8 cellular contexts compared by ENCODE assay signal in genomic region chr5:77491783-77492652, GRCh38. TPM values are rescaled to one million over a fixed set of nuclear protein-coding genes. Genes with fewer than 3 reads are reported as not detected.
DNase-seq lines count a peak whose midpoint lies in the region; TF ChIP-seq lines count a peak whose summit lies in the region.

Gene WDR41, minus strand, starts transcription at chr5:77492316. Its CDS starts 96 bp downstream, at chr5:77492220.

- H3K18ac ChIP-seq in H9 (ENCODE audit: insufficient read length, low read depth, low read length) = peak within 1 kb of the TSS; percentile 76

- H3K9me3 ChIP-seq in H9 (ENCODE audit: control insufficient read depth, low read depth, low read length) = no peaks in the 10 kb centered on the region
- no peaks in the 10 kb centered on the region for H3K9me3 ChIP-seq in stomach smooth muscle (ENCODE audit: control insufficient read depth in 2 of 2, low read length in 2 of 2)

- peak within 1 kb of the TSS; percentile 76 to 90 (median 83); a peak in 4 of 7 replicates for H3K27ac Mint-ChIP-seq in H9
- peak within 1 kb of the TSS; percentile 92 for H3K27ac Mint-ChIP-seq in neural crest cell (ENCODE audit: unreplicated experiment)

- no peaks in the 10 kb centered on the region for H3K27me3 ChIP-seq in H9 (ENCODE audit: insufficient read depth, low read length)
- no peaks in the 10 kb centered on the region for H3K27me3 ChIP-seq in stomach smooth muscle (ENCODE audit: control insufficient read depth in 1 of 2, insufficient read depth in 2 of 2, low read length in 2 of 2)

- peaks cover 2% of the 10 kb centered on the region for H3K23me2 ChIP-seq in H9 (ENCODE audit: insufficient read length, low read depth, low read length, poor library complexity, severe bottlenecking)

- H3K9ac ChIP-seq in H9 (ENCODE audit: extremely low read depth, insufficient read length, low read length) (peak within 1 kb of the TSS; percentile 74), stomach smooth muscle (ENCODE audit: low read length in 2 of 2) (peak within 1 kb of the TSS; percentile 75 to 94)

- H4K5ac ChIP-seq in H9 (ENCODE audit: insufficient read length, low read depth, low read length) = no peak within 1 kb of the TSS

- no peak within 1 kb of the TSS for H3K4ac ChIP-seq in H9 (ENCODE audit: low read depth, low read length)

- no peak within 1 kb of the TSS for H3T11ph ChIP-seq in H9 (ENCODE audit: low read length)

- TF ChIP-seq CTCF in H9 (conservative IDR thresholded peaks at IDR 0.05) = peak; percentile 93
- TF ChIP-seq CTCF in fibroblast of villous mesenchyme (IDR thresholded peaks at IDR 0.05; ENCODE audit: insufficient read depth, low read depth, low read length) = peak; percentile 84
- TF ChIP-seq CTCF in neural crest cell (conservative IDR thresholded peaks at IDR 0.05) = peak; percentile 93

- no peaks in the 10 kb centered on the region for H4K20me1 ChIP-seq in H9 (ENCODE audit: control insufficient read depth, insufficient read depth, insufficient read length)

- H3K27ac ChIP-seq in H9 (ENCODE audit: insufficient read length, low read depth, low read length) (no peak within 1 kb of the TSS), stomach smooth muscle (ENCODE audit: low read length) (peak within 1 kb of the TSS; percentile 81)

- no peaks in the 10 kb centered on the region; the same call in 1 of the 2 replicates for H3K79me2 ChIP-seq in H9 (ENCODE audit: insufficient read depth, low read length)

- H2AFZ ChIP-seq in H9 (ENCODE audit: low read length) = no peak within 1 kb of the TSS

- H2BK15ac ChIP-seq in H9 (ENCODE audit: low read depth, low read length) = no peak within 1 kb of the TSS

- no peak within 1 kb of the TSS for H2BK5ac ChIP-seq in H9 (ENCODE audit: insufficient read length, low read length)

- peak within 1 kb of the TSS; percentile 80 to 94 for H3K4me3 Mint-ChIP-seq in H9
- H3K4me3 Mint-ChIP-seq in neural crest cell = peak within 1 kb of the TSS; percentile 98

- H3K27me3 Mint-ChIP-seq in H9 (ENCODE audit: low read depth) = peaks cover 35% of the 10 kb centered on the region
- H3K27me3 Mint-ChIP-seq in neural crest cell (ENCODE audit: low read depth) = peaks cover 36% of the 10 kb centered on the region

- no peak within 1 kb of the TSS for H4K8ac ChIP-seq in H9 (replicated peaks; ENCODE audit: insufficient read length, low read depth, low read length)

- H3K36me3 ChIP-seq in stomach smooth muscle (ENCODE audit: control insufficient read depth in 2 of 2, insufficient read depth in 2 of 2, low read length in 2 of 2) = no peaks in the 10 kb centered on the region

- H3K4me3 ChIP-seq in fibroblast of villous mesenchyme (ENCODE audit: low read depth, low read length) (peak within 1 kb of the TSS; percentile 96), stomach smooth muscle (ENCODE audit: low read length in 2 of 2) (peak within 1 kb of the TSS; percentile 78 to 88)

- H3K56ac ChIP-seq in H9 (ENCODE audit: insufficient read length, low read depth, low read length) = no peak within 1 kb of the TSS

- H2AK5ac ChIP-seq in H9 (ENCODE audit: insufficient read length, low read length) = no peak within 1 kb of the TSS

- H3K4me1 Mint-ChIP-seq in H9 (peaks cover 10 to 13% of the 10 kb centered on the region in 2 experiments), neural crest cell (peaks cover 13% of the 10 kb centered on the region)

- H2BK20ac ChIP-seq in H9 (ENCODE audit: low read depth, low read length, poor library complexity, severe bottlenecking) = no peak within 1 kb of the TSS

- DNase-seq in GDM1 (lab: John Stamatoyannopoulos, UW) = peak; percentile 95
- peak; percentile 90 for DNase-seq in H9
- DNase-seq in M059J (ENCODE audit: low read depth) = peak; percentile 90
- DNase-seq in SIG-M5 (lab: John Stamatoyannopoulos, UW) = peak; percentile 76
- peak; percentile 70 for DNase-seq in activated gamma-delta T cell (lab: John Stamatoyannopoulos, UW)
- peak; percentile 96 for DNase-seq in fibroblast of villous mesenchyme (ENCODE audit: low read depth)
- peak; percentile 91 for DNase-seq in neural crest cell (ENCODE audit: low read depth, low spot score)

- H2BK12ac ChIP-seq in H9 (ENCODE audit: insufficient read length, low read depth, low read length) = no peak within 1 kb of the TSS

- H3K23ac ChIP-seq in H9 (ENCODE audit: insufficient read length, low read depth, low read length) = no peak within 1 kb of the TSS

- no peaks in the 10 kb centered on the region for H3K79me1 ChIP-seq in H9 (ENCODE audit: insufficient read depth, low read depth, low read length, poor library complexity, severe bottlenecking)

- H2BK120ac ChIP-seq in H9 (ENCODE audit: low read depth, low read length, poor library complexity, severe bottlenecking) = no peak within 1 kb of the TSS

- H3K4me2 ChIP-seq in H9 (ENCODE audit: insufficient read depth, insufficient read length, low read length) = peak within 1 kb of the TSS; percentile 55

- H3K36me3 Mint-ChIP-seq in H9 (ENCODE audit: insufficient read depth in 1 of 3, low read depth in 3 of 3) (peaks cover 0 to 13% (median 5%) of the 10 kb centered on the region in 3 experiments; a peak in 3 of 7 replicates), neural crest cell (ENCODE audit: low read depth) (peaks cover 5% of the 10 kb centered on the region)

- H3K9me3 Mint-ChIP-seq in H9 = no peaks in the 10 kb centered on the region; a peak in 1 of 5 replicates
- H3K9me3 Mint-ChIP-seq in neural crest cell = no peaks in the 10 kb centered on the region

- WGBS in H9 (ENCODE audit: extremely low coverage, insufficient read length, low lambda C conversion rate) = no CpG with 5 or more reads among the region's 90 CpGs

- peak within 1 kb of the TSS; percentile 84; the same call in 1 of the 2 replicates for H3K14ac ChIP-seq in H9 (ENCODE audit: insufficient read depth, low read length)

- H3K4me1 ChIP-seq in H9 (ENCODE audit: insufficient read depth, low read length) (no peaks in the 10 kb centered on the region), stomach smooth muscle (ENCODE audit: control insufficient read depth, insufficient read depth, low read length) (no peaks in the 10 kb centered on the region)

- H4K91ac ChIP-seq in H9 (ENCODE audit: insufficient read length, low read depth, low read length) = no peak within 1 kb of the TSS

RNA-seq across cellular contexts. Expression of gene WDR41, which starts in this region (rescaled TPM):
- total RNA-seq in H9 (2021) (43.3 and 43.6 TPM in 2 replicates), fibroblast of villous mesenchyme (154 and 186 TPM in 2 replicates), neural crest cell (57.5 and 60.5 TPM in 2 replicates)
- total RNA-seq in M059J (2014; rRNA removed; shearing (Covaris generic)) = 38.4 and 65.0 TPM in 2 replicates
